In genomic region chr18:36728345-36728744, GRCh38 we compare ENCODE assay signal across 20 cellular contexts.
"Had no signal": no experiment of that assay in that cellular context is flagged by ENCODE, and none has a peak within 500 bp of the region (broad histone marks: within the 10 kb centered on the region; RNA-seq: fewer than 3 reads in every experiment).

No MANE protein-coding gene starts in this region.

- H3K4me1 ChIP-seq: foreskin keratinocyte, right lobe of liver, upper lobe of left lung had no signal

- H3K36me3 ChIP-seq: ovary, right lobe of liver, thoracic aorta, upper lobe of left lung had no signal

- H2AFZ ChIP-seq: hepatocyte had no signal

- ATAC-seq: effector memory CD8-positive, alpha-beta T cell; gastroesophageal sphincter; left lobe of liver; natural killer cell; right lobe of liver had no signal

- H3K27ac ChIP-seq: foreskin keratinocyte, gastroesophageal sphincter, hepatocyte, ovary, right lobe of liver, tibial nerve, upper lobe of left lung had no signal

- H3K4me2 ChIP-seq: hepatocyte had no signal

- H3K79me2 ChIP-seq: hepatocyte had no signal

- DNase-seq: cortex of kidney; effector memory CD8-positive, alpha-beta T cell; foreskin keratinocyte; heart left ventricle; kidney; natural killer cell; occipital lobe; ovary; right lobe of liver; stimulated activated CD4-positive, alpha-beta T cell treated with anti-CD3 and anti-CD28 coated beads, Interleukin-2, amount 100 ng/mL, for 24 hours; stimulated activated CD4-positive, alpha-beta T cell treated with anti-CD3 and anti-CD28 coated beads, Interleukin-4, amount 100 ng/mL, for 4 hours; stimulated activated naive B cell treated with anti-CD40 and anti-IgM and Interleukin-4, amounts not matched to agents 10 μg/mL and 1 μg/mL and 100 μg/mL, for 72 hours; upper lobe of left lung had no signal

- H3K9me3 ChIP-seq: gastroesophageal sphincter, heart left ventricle, ovary, right lobe of liver, thoracic aorta, tibial nerve had no signal

- H3K4me3 ChIP-seq: gastroesophageal sphincter, heart left ventricle, hepatocyte, lung, ovary, right lobe of liver, thoracic aorta, tibial nerve, upper lobe of left lung had no signal

- FAIRE-seq: kidney, urothelium cell line had no signal

- H3K27me3 ChIP-seq: gastroesophageal sphincter, heart left ventricle, hepatocyte, ovary, right lobe of liver, tibial nerve, upper lobe of left lung had no signal
